In the genomic region with DNA sequence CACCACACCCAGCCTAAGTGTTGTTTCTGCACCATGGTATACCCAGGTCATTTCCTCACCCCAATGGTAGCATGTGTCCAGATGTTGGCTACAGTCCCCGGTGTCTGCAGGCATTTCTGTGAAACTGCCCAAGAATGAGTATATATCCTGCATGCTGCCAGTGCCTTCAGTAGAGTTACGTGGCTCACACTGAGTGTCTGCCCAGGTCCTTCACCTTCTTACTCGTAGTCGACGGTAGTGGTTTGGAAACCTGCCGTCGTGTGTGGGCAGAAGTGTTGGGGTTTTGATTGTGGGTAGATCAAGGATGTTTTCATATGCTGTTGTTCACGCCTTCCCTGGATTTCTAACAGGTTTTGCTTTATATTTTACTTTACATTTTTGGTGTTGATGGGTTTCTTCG, we compare ENCODE assay signal across 19 cellular contexts. TPM values are rescaled to one million over a fixed set of nuclear protein-coding genes. Genes with fewer than 3 reads are reported as not detected.
DNase-seq lines count a peak whose midpoint lies in the region; ATAC-seq and TF ChIP-seq lines count a peak whose summit lies in the region.
"Had no signal": no experiment of that assay in that cellular context is flagged by ENCODE, and none has a peak within 500 bp of the region (broad histone marks: within the 10 kb centered on the region; RNA-seq: fewer than 3 reads in every experiment).

No MANE protein-coding gene starts in this region.

- H3K36me3 ChIP-seq in osteoblast (ENCODE audit: insufficient read depth, low read length), result peaks cover 79% of the 10 kb centered on the region

- H3K27me3 ChIP-seq in osteoblast (ENCODE audit: insufficient read depth, low read length), result no peaks in the 10 kb centered on the region
- H3K27me3 ChIP-seq: body of pancreas, vagina had no signal

- H3K4me3 ChIP-seq in osteoblast (ENCODE audit: insufficient read depth, low read length), result no peak overlapping the region
- H3K4me3 ChIP-seq: body of pancreas, left ventricle myocardium inferior, vagina had no signal

- ATAC-seq in activated naive CD4-positive, alpha-beta T cell treated with anti-CD3 and anti-CD28 coated beads, Interleukin-2, amount 50 U/mL, for 72 hours, result peak; percentile 90 to 93
- ATAC-seq in stimulated activated naive CD8-positive, alpha-beta T cell treated with anti-CD3 and anti-CD28 coated beads, Interleukin-15, Interleukin-2, amounts not matched to agents 100 U/mL and 50 U/mL, for 24 hours, result peak; percentile 81
- ATAC-seq in GM19452 (IDR thresholded peaks at IDR 0.05; ENCODE audit: unreplicated experiment), result no peak
- ATAC-seq: body of pancreas had no signal

- peak overlapping the region in 1 of 2 donors; percentile 23 for H3K27ac Mint-ChIP-seq in activated naive CD4-positive, alpha-beta T cell treated with anti-CD3 and anti-CD28 coated beads, Interleukin-2, amount 50 U/mL, for 72 hours

- H4K20me1 ChIP-seq in osteoblast (ENCODE audit: insufficient read depth, low read length), result peaks cover 21% of the 10 kb centered on the region

- H3K9me3 ChIP-seq in osteoblast (ENCODE audit: low read depth, low read length), result no peaks in the 10 kb centered on the region
- H3K9me3 ChIP-seq: body of pancreas, left ventricle myocardium inferior, vagina had no signal

- H3K9me3 Mint-ChIP-seq in activated naive CD4-positive, alpha-beta T cell treated with anti-CD3 and anti-CD28 coated beads, Interleukin-2, amount 50 U/mL, for 72 hours, result no peaks in the 10 kb centered on the region
- H3K9me3 Mint-ChIP-seq: H9 had no signal

- no peak overlapping the region for H3K27ac ChIP-seq in osteoblast (ENCODE audit: low read depth, low read length)
- H3K27ac ChIP-seq: body of pancreas, left ventricle myocardium inferior, parathyroid adenoma, vagina had no signal

- H3K36me3 Mint-ChIP-seq in activated naive CD4-positive, alpha-beta T cell treated with anti-CD3 and anti-CD28 coated beads, Interleukin-2, amount 50 U/mL, for 72 hours, result peaks cover 3 to 10% of the 10 kb centered on the region in 2 donors

- peaks cover 28% of the 10 kb centered on the region for H3K79me2 ChIP-seq in osteoblast (ENCODE audit: insufficient read depth, low read length)

- H3K4me1 ChIP-seq in osteoblast (ENCODE audit: insufficient read depth, low read length), result no peaks in the 10 kb centered on the region
- H3K4me1 ChIP-seq: body of pancreas, parathyroid adenoma, vagina had no signal

- H3K4me2 ChIP-seq in osteoblast (ENCODE audit: insufficient read depth, low read length), result no peak overlapping the region

- TF ChIP-seq CTCF in osteoblast (IDR thresholded peaks at IDR 0.05; ENCODE audit: extremely low read depth, low read depth, low read length), result no peak

- H2AFZ ChIP-seq in osteoblast (ENCODE audit: low read length), result no peak overlapping the region
- H2AFZ ChIP-seq: parathyroid adenoma had no signal

- DNase-seq in activated naive CD4-positive, alpha-beta T cell treated with Interleukin-2 at 50 U/mL for 16 hours, result peak; percentile 46
- no peak for DNase-seq in activated naive CD4-positive, alpha-beta T cell (lab: John Stamatoyannopoulos, UW)
- DNase-seq in activated naive CD4-positive, alpha-beta T cell treated with anti-CD3 and anti-CD28 coated beads, Interleukin-2, amount 50 U/mL, for 72 hours (ENCODE audit: low spot score in 2 of 2), result peak in 1 of 2 donors; percentile 43
- peak; percentile 58 for DNase-seq in osteoblast (ENCODE audit: insufficient read length, low spot score, missing footprints)
- DNase-seq in stimulated activated naive CD8-positive, alpha-beta T cell treated with anti-CD3 and anti-CD28 coated beads, Interleukin-15, Interleukin-2, amounts not matched to agents 100 U/mL and 50 U/mL, for 24 hours, result peak; percentile 45
- DNase-seq in NCI-H1930 (lab: John Stamatoyannopoulos, UW), result no peak
- no peak for DNase-seq in NCI-H1092 treated with DMSO at 0.1 percent for 48 hours (lab: John Stamatoyannopoulos, UW)
- DNase-seq: activated effector memory CD4-positive, alpha-beta T cell treated with Interleukin-2 at 50 U/mL for 16 hours; CD4-positive, alpha-beta memory T cell; dermis blood vessel endothelial cell; DMS79 treated with DMSO at 0.1 percent for 48 hours; H9; left ventricle myocardium inferior; NCI-H2081; NCI-H524 had no signal

RNA-seq across cellular contexts. Expression of a gene that starts 16.8 kb away (rescaled TPM):
- total RNA-seq in activated naive CD4-positive, alpha-beta T cell treated with anti-CD3 and anti-CD28 coated beads, Interleukin-2, amount 50 U/mL, for 72 hours, result 100 to 1,000 TPM; 167 to 235 TPM
- total RNA-seq in osteoblast, result 225 and 230 TPM in 2 replicates

RNA-seq across cellular contexts. Expression of a gene that starts 28.5 kb away (rescaled TPM):
- total RNA-seq in activated naive CD4-positive, alpha-beta T cell treated with anti-CD3 and anti-CD28 coated beads, Interleukin-2, amount 50 U/mL, for 72 hours, result 1 to 10 TPM; 4.6 to 5.1 TPM
- 4.7 and 5.1 TPM in 2 replicates for total RNA-seq in osteoblast

RNA-seq across cellular contexts. Expression of a gene that starts 32.9 kb away (rescaled TPM):
- 10 to 100 TPM in 1 of 2 donors, not detected in 1; 10.2 TPM for total RNA-seq in activated naive CD4-positive, alpha-beta T cell treated with anti-CD3 and anti-CD28 coated beads, Interleukin-2, amount 50 U/mL, for 72 hours
- total RNA-seq in osteoblast, result 166 and 239 TPM in 2 replicates

RNA-seq across cellular contexts. Expression of a gene that starts 58.4 kb away (rescaled TPM):
- 10 to 100 TPM in 1 of 2 donors, 1 to 10 TPM in 1; 5.1 to 22.8 TPM for total RNA-seq in activated naive CD4-positive, alpha-beta T cell treated with anti-CD3 and anti-CD28 coated beads, Interleukin-2, amount 50 U/mL, for 72 hours
- total RNA-seq in osteoblast, result 48.6 and 48.9 TPM in 2 replicates

Comparison
In these comparisons a context has a peak if more than half of its experiments do, and no peak if none do; other contexts are left out.
1. DNase-seq: peak in activated naive CD4-positive, alpha-beta T cell treated with Interleukin-2 at 50 U/mL for 16 hours (single experiment), osteoblast (single experiment) and stimulated activated naive CD8-positive, alpha-beta T cell treated with anti-CD3 and anti-CD28 coated beads, Interleukin-15, Interleukin-2, amounts not matched to agents 100 U/mL and 50 U/mL, for 24 hours (single experiment); none in activated naive CD4-positive, alpha-beta T cell (0 of 4), NCI-H1930 (0 of 2) and NCI-H1092 treated with DMSO at 0.1 percent for 48 hours (single experiment).
2. RNA of a gene that starts 32.9 kb away (total RNA-seq): 166 to 239 TPM in osteoblast; 10.2 TPM in activated naive CD4-positive, alpha-beta T cell treated with anti-CD3 and anti-CD28 coated beads, Interleukin-2, amount 50 U/mL, for 72 hours; every median in the first group is over 10 times any median in the second.